ENCODE assay signal across 8 cellular contexts in the genomic region with DNA sequence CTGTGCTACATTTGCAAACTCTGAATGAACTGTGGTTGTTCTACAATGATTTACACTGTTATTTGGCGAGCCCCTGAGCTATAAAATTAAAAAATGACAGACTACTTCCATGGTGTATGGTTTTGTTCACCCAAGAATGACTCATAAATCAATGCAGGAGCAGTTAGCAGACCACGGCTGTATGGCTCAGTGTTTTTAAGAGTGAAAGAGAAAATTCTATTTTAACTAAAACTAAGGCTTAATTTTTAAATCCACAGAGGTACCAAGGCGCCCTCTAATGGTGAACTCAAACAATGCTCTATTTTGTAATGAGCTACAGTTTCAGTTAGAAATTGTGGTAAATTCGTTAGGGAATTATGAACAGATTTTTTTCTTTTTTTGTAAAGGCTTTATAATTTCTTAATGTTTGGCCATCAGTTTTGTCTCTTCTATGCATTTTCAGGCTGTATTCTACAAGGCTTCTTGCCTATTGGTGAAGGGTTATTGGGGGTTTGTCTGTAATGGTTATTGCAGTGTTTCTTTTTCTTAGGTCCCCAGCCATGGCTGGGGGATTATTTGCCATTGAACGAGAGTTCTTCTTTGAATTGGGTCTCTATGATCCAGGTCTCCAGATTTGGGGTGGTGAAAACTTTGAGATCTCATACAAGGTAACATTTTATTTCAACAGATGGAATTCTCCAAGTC. TPM values are rescaled to one million over a fixed set of nuclear protein-coding genes. Genes with fewer than 3 reads are reported as not detected.
DNase-seq lines count a peak whose midpoint lies in the region; ATAC-seq, FAIRE-seq and TF ChIP-seq lines count a peak whose summit lies in the region.

No MANE protein-coding gene starts in this region.

- ATAC-seq in GM18907 (IDR thresholded peaks at IDR 0.05; ENCODE audit: unreplicated experiment) (peak; percentile 83), lung (ENCODE audit: insufficient read depth, low FRiP score) (no peak)

- no peak overlapping the region for H3K4me2 ChIP-seq in mammary epithelial cell (ENCODE audit: insufficient read depth, low read depth, low read length)

- H3K27me3 ChIP-seq in mammary epithelial cell (ENCODE audit: insufficient read depth, low read length): no peaks in the 10 kb centered on the region
- H3K27me3 ChIP-seq in lung (ENCODE audit: control insufficient read depth, insufficient read depth): no peaks in the 10 kb centered on the region

- dilution Hi-C loops in mammary epithelial cell (cut with HindIII; ENCODE audit: low sequenced_read_pairs): no loop called here

- no peaks in the 10 kb centered on the region for H4K20me1 ChIP-seq in mammary epithelial cell (ENCODE audit: insufficient read depth, low read length)

- CTCF ChIA-PET in mammary epithelial cell (lab: Charles Lee; ENCODE audit: low non-redundant PET): interaction anchor here (0.5 to 0.7 kb wide), 10 partner anchors 8 to 1462 kb away, joined by 3 to 4 read pairs (median 3); no protein-coding TSS in a partner anchor

- H3K4me1 ChIP-seq in mammary epithelial cell (ENCODE audit: insufficient read depth, low read length) (no peaks in the 10 kb centered on the region), lung (ENCODE audit: control insufficient read depth in 2 of 2, insufficient read depth in 2 of 2, low read length in 2 of 2) (no peaks in the 10 kb centered on the region)

- in situ Hi-C loops in mammary epithelial cell (cut with MboI; ENCODE audit: low sequenced_read_pairs in 2 of 2): no loop called here

- BruUV-seq in mammary epithelial cell (replicated peaks; lab: Mats Ljungman, UMichigan): no TSS peak

- H3K9ac ChIP-seq in mammary epithelial cell (ENCODE audit: insufficient read depth, low read length): no peak overlapping the region

- no peak for DNase-seq in D721Med (ENCODE audit: insufficient read length, low spot score)
- DNase-seq in M059J (ENCODE audit: low read depth): peak; percentile 53
- no peak for DNase-seq in mammary epithelial cell
- DNase-seq in lung (ENCODE audit: low spot score): no peak
- no peak for DNase-seq in NCI-H187 (lab: John Stamatoyannopoulos, UW)
- DNase-seq in GM19238 (ENCODE audit: insufficient read length, low spot score): no peak
- DNase-seq in NCI-H2081 (lab: John Stamatoyannopoulos, UW): no peak

- intact Hi-C loops in mammary epithelial cell (cut with micrococcal nuclease): loop anchor here (5.0 kb wide), 1 partner anchor 274 kb away; no protein-coding TSS in a partner anchor

- 43% methylated on average over 5 of the region's 5 CpGs for WGBS in mammary epithelial cell (ENCODE audit: low coverage, missing lambda C conversion rate)
- 37% methylated on average over 5 of the region's 5 CpGs for WGBS in lung, 2 donors

- no peak for FAIRE-seq in D721Med (lab: Jason Lieb, UNC)

- no peak overlapping the region for H2AFZ ChIP-seq in mammary epithelial cell (ENCODE audit: low read depth, low read length)

- no peaks in the 10 kb centered on the region for H3K79me2 ChIP-seq in mammary epithelial cell (ENCODE audit: insufficient read depth, low read length)

- H3K27ac ChIP-seq in mammary epithelial cell (ENCODE audit: insufficient read depth, low read depth, low read length): no peak overlapping the region
- H3K27ac ChIP-seq in lung (ENCODE audit: low read depth in 1 of 2, low read length in 1 of 2): no peak overlapping the region

- H3K4me3 ChIP-seq in mammary epithelial cell (replicated peaks in 1 of 3; ENCODE audit: insufficient read depth in 1 of 3, low read depth in 2 of 3, low read length in 3 of 3) (no peak overlapping the region), lung (no peak overlapping the region)

- TF ChIP-seq CTCF in D721Med (IDR thresholded peaks at IDR 0.05; ENCODE audit: insufficient read depth, missing control alignments) (peak; percentile 44), mammary epithelial cell (conservative IDR thresholded peaks at IDR 0.05 in 1 of 2, IDR thresholded peaks at IDR 0.05 in 1 of 2; ENCODE audit: extremely low read depth in 1 of 2, insufficient read depth in 1 of 2, low read depth in 1 of 2, low read length in 2 of 2) (peak; percentile 62 to 72), lung (IDR thresholded peaks at IDR 0.05; ENCODE audit: control extremely low read depth, extremely low read depth) (peak; percentile 43)

- H3K9me3 ChIP-seq in mammary epithelial cell (replicated peaks; ENCODE audit: insufficient read depth, low read length) (no peaks in the 10 kb centered on the region), lung (ENCODE audit: control insufficient read depth in 2 of 2, insufficient read depth in 1 of 2, low read length in 1 of 2) (no peaks in the 10 kb centered on the region)

- H3K36me3 ChIP-seq in mammary epithelial cell (ENCODE audit: insufficient read depth, low read length) (no peaks in the 10 kb centered on the region), lung (ENCODE audit: control insufficient read depth in 2 of 2, insufficient read depth in 2 of 2, low read length in 2 of 2) (peaks cover 0 to 4% of the 10 kb centered on the region in 2 donors)

RNA-seq across cellular contexts. Expression of gene HMGB2, which starts 32.5 kb away (rescaled TPM):
- 168 and 224 TPM in 2 replicates for total RNA-seq in M059J (2014; rRNA removed; shearing (Covaris generic))
- 10 to 100 TPM in 1 of 2 donors, 1 to 10 TPM in 1; 9.8 to 73.9 TPM for total RNA-seq in mammary epithelial cell
- polyA plus RNA-seq in mammary epithelial cell: 62.5 TPM
- 17.8 TPM for polyA minus RNA-seq in mammary epithelial cell
- total RNA-seq in lung: 10 to 100 TPM; 57.9 to 84.4 TPM
- polyA plus RNA-seq in lung: 100 to 1,000 TPM; 126 to 187 TPM
